21 cellular contexts compared by ENCODE assay signal in the genomic region with DNA sequence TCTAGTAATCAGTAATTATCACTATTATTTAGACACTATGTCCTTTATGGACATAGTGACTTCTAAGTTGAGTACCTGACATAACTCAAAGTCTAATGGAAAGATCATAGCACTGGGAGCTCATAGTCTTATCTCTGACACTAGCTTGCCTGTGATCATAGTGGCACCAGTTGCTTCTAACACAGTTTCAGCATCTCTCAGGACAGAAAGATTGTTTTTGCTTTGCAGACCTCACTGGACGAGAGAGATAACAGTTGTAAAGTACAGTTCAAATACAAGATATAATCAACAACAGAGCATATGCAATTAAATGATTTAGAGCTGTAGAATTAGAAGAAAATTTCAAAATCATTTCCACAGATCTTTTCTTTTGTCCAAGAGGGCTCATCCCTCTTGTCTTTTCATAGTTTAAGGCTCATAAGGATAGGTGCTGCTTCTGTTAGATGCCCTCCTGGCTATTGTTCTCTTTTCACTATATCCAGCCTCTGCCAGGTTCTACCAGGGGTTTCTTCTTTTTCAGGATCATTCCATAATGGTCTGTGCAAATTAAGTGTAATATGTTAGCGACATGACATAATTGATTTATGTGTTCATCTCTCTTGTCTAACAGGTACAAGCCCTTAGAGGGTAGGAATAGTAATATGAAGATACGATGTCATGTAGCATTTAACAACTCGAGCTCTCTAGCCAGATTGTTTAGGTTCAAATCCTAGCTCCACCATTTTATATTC.
"Had no signal": no experiment of that assay in that cellular context is flagged by ENCODE, and none has a peak within 500 bp of the region (broad histone marks: within the 10 kb centered on the region; RNA-seq: fewer than 3 reads in every experiment).

No MANE protein-coding gene starts in this region.

- DNase-seq: cortex of kidney; dorsolateral prefrontal cortex; effector memory CD4-positive, alpha-beta T cell; foreskin melanocyte; head of caudate nucleus; hippocampal formation; left colon; left ventricle myocardium superior; mesenchymal stem cell; naive B cell; nephron progenitor cell; psoas muscle; retina; spleen; stimulated activated CD4-positive, alpha-beta T cell treated with anti-CD3 and anti-CD28 coated beads, Interleukin-15, amount 100 ng/mL, for 24 hours; stimulated activated CD4-positive, alpha-beta T cell treated with anti-CD3 and anti-CD28 coated beads, Interleukin-1b, Interleukin-23, amount 100 ng/mL, for 48 hours; stimulated activated CD4-positive, alpha-beta T cell treated with anti-CD3 and anti-CD28 coated beads, Interleukin-4, amount 100 ng/mL, for 24 hours; stimulated activated naive B cell treated with anti-CD40 and anti-IgM and Interleukin-4, amounts not matched to agents 10 μg/mL and 1 μg/mL and 100 μg/mL, for 72 hours; stomach; substantia nigra; transverse colon had no signal
